In the genomic region with DNA sequence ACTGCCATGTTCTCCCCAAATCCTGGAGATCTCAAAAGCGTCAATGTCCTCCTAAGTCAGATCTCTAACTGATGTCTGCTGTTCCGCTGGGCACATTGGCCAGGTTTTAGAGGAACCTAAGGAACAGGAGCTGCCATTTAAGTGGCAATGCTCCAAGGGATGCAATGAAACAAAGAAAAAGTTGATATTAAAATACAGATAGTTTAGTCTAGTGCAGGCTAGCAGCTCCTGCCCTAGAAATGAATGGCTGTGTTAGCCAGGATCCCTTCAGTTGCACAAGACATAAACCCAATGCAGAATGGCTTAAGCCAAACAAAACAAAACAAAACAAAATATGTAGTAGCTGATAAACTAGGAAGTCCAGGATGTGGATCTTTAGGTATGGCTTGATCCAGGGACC, we compare ENCODE assay signal across 1 cellular context.
TF ChIP-seq lines count a peak whose summit lies in the region.

No MANE protein-coding gene starts in this region.

TF ChIP-seq in SK-N-SH treated with all-trans-retinoic acid at 6 μM for 48 hours, 23 proteins besides CTCF, POLR2A, EP300 and RAD21 (continued from another document):
- TF ChIP-seq, protein P1, sequence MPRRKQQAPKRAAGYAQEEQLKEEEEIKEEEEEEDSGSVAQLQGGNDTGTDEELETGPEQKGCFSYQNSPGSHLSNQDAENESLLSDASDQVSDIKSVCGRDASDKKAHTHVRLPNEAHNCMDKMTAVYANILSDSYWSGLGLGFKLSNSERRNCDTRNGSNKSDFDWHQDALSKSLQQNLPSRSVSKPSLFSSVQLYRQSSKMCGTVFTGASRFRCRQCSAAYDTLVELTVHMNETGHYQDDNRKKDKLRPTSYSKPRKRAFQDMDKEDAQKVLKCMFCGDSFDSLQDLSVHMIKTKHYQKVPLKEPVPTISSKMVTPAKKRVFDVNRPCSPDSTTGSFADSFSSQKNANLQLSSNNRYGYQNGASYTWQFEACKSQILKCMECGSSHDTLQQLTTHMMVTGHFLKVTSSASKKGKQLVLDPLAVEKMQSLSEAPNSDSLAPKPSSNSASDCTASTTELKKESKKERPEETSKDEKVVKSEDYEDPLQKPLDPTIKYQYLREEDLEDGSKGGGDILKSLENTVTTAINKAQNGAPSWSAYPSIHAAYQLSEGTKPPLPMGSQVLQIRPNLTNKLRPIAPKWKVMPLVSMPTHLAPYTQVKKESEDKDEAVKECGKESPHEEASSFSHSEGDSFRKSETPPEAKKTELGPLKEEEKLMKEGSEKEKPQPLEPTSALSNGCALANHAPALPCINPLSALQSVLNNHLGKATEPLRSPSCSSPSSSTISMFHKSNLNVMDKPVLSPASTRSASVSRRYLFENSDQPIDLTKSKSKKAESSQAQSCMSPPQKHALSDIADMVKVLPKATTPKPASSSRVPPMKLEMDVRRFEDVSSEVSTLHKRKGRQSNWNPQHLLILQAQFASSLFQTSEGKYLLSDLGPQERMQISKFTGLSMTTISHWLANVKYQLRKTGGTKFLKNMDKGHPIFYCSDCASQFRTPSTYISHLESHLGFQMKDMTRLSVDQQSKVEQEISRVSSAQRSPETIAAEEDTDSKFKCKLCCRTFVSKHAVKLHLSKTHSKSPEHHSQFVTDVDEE (CRISPR knock-in tag; IDR thresholded peaks at IDR 0.05): no peak
- no peak for TF ChIP-seq CSDC2 (CRISPR knock-in tag; IDR thresholded peaks at IDR 0.05)
- TF ChIP-seq, protein P2, sequence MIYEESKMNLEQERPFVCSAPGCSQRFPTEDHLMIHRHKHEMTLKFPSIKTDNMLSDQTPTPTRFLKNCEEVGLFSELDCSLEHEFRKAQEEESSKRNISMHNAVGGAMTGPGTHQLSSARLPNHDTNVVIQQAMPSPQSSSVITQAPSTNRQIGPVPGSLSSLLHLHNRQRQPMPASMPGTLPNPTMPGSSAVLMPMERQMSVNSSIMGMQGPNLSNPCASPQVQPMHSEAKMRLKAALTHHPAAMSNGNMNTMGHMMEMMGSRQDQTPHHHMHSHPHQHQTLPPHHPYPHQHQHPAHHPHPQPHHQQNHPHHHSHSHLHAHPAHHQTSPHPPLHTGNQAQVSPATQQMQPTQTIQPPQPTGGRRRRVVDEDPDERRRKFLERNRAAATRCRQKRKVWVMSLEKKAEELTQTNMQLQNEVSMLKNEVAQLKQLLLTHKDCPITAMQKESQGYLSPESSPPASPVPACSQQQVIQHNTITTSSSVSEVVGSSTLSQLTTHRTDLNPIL (CRISPR knock-in tag; IDR thresholded peaks at IDR 0.05; ENCODE audit: low read depth): no peak
- TF ChIP-seq TCF4 (CRISPR knock-in tag; IDR thresholded peaks at IDR 0.05; ENCODE audit: borderline replicate concordance): no peak
- TF ChIP-seq, protein P3, sequence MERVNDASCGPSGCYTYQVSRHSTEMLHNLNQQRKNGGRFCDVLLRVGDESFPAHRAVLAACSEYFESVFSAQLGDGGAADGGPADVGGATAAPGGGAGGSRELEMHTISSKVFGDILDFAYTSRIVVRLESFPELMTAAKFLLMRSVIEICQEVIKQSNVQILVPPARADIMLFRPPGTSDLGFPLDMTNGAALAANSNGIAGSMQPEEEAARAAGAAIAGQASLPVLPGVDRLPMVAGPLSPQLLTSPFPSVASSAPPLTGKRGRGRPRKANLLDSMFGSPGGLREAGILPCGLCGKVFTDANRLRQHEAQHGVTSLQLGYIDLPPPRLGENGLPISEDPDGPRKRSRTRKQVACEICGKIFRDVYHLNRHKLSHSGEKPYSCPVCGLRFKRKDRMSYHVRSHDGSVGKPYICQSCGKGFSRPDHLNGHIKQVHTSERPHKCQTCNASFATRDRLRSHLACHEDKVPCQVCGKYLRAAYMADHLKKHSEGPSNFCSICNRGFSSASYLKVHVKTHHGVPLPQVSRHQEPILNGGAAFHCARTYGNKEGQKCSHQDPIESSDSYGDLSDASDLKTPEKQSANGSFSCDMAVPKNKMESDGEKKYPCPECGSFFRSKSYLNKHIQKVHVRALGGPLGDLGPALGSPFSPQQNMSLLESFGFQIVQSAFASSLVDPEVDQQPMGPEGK (CRISPR knock-in tag; IDR thresholded peaks at IDR 0.05; ENCODE audit: borderline replicate concordance): no peak
- TF ChIP-seq ZNF70 (CRISPR knock-in tag; IDR thresholded peaks at IDR 0.05): no peak
- TF ChIP-seq TOX (CRISPR knock-in tag; IDR thresholded peaks at IDR 0.05; ENCODE audit: borderline replicate concordance): no peak
- no peak for TF ChIP-seq ZFP3 (CRISPR knock-in tag; IDR thresholded peaks at IDR 0.05)
